8 cellular contexts compared by ENCODE assay signal in genomic region chr12:111399741-111400404, GRCh38. TPM values are rescaled to one million over a fixed set of nuclear protein-coding genes. Genes with fewer than 3 reads are reported as not detected.
A peak's percentile ranks its signal among the peaks of the same experiment; 100 is the strongest.
DNase-seq lines count a peak whose midpoint lies in the region; ATAC-seq and TF ChIP-seq lines count a peak whose summit lies in the region.
"Not testable (repeated sequence)": the region's sequence is repeated elsewhere in the genome, so short reads cannot be mapped to it uniquely, and the experiment has no call there.

No MANE protein-coding gene starts in this region.

- H3K4me3 Mint-ChIP-seq in T-helper 2 cell treated with Interferon-gamma antibody and Interleukin-4, amounts not matched to agents 5 μg/mL and 100 μg/mL, for 36 hours; glutamatergic neuron (ENCODE audit: unreplicated experiment): not testable (repeated sequence)
- H3K4me3 Mint-ChIP-seq in activated T-cell treated with anti-CD3 and anti-CD28 coated beads, Interleukin-2, amount 50 U/mL, for 4 hours = peak overlapping the region; percentile 16
- H3K4me3 Mint-ChIP-seq in activated naive CD8-positive, alpha-beta T cell treated with anti-CD3 and anti-CD28 coated beads, Interleukin-2, amount 50 U/mL, for 24 hours = peak overlapping the region; percentile 2
- H3K4me3 Mint-ChIP-seq in natural killer cell treated with Interleukin-12 subunit alpha and Interleukin-12 subunit beta and Interleukin-15 and Interleukin-18, amount 100 ng/mL, for 72 hours = peak overlapping the region; percentile 38

- H2AK5ac ChIP-seq in IMR-90 (ENCODE audit: low read depth, low read length) = peak overlapping the region; percentile 78; the same call in 1 of the 2 replicates

- not testable (repeated sequence) for H3K4me3 ChIP-seq in BLaER1 treated with 17β-estradiol and CSF1 and Interleukin-3, amounts not matched to agents 10 nM and 100 nM; IMR-90 (ENCODE audit: insufficient read depth, low read depth, low read length); subcutaneous abdominal adipose tissue (ENCODE audit: low read depth in 1 of 5, low read length in 5 of 5)

- H3K27me3 ChIP-seq in BLaER1 treated with 17β-estradiol and CSF1 and Interleukin-3, amounts not matched to agents 10 nM and 100 nM; IMR-90 (ENCODE audit: control insufficient read depth, insufficient read depth, low read length); subcutaneous abdominal adipose tissue (ENCODE audit: control insufficient read depth in 5 of 5, insufficient read depth in 4 of 5, low read length in 5 of 5): not testable (repeated sequence)

- H3K4me1 Mint-ChIP-seq in T-helper 2 cell treated with Interferon-gamma antibody and Interleukin-4, amounts not matched to agents 5 μg/mL and 100 μg/mL, for 36 hours (ENCODE audit: low read depth) = peaks cover 46% of the 10 kb centered on the region
- H3K4me1 Mint-ChIP-seq in activated T-cell treated with anti-CD3 and anti-CD28 coated beads, Interleukin-2, amount 50 U/mL, for 4 hours (ENCODE audit: low read depth) = peaks cover 44% of the 10 kb centered on the region
- peaks cover 65% of the 10 kb centered on the region for H3K4me1 Mint-ChIP-seq in activated naive CD8-positive, alpha-beta T cell treated with anti-CD3 and anti-CD28 coated beads, Interleukin-2, amount 50 U/mL, for 24 hours
- not testable (repeated sequence) for H3K4me1 Mint-ChIP-seq in glutamatergic neuron (ENCODE audit: low read depth, unreplicated experiment)
- H3K4me1 Mint-ChIP-seq in natural killer cell treated with Interleukin-12 subunit alpha and Interleukin-12 subunit beta and Interleukin-15 and Interleukin-18, amount 100 ng/mL, for 72 hours (ENCODE audit: low read depth in 2 of 2) = peaks cover 39 to 45% of the 10 kb centered on the region in 2 donors

- peak overlapping the region; percentile 39 for H3K4ac ChIP-seq in IMR-90 (ENCODE audit: low read depth, low read length)

- dilution Hi-C loops in IMR-90 (cut with HindIII; ENCODE audit: low sequenced_read_pairs, unreplicated experiment) = not testable (repeated sequence)

- WGBS in IMR-90 (ENCODE audit: extremely low coverage in 2 of 2, insufficient read length in 1 of 2), 2 experiments = 91% methylated on average over 6 of the region's 9 CpGs; no CpG with 5 or more reads in 1 of the 2 experiments

- not testable (repeated sequence) for BruUV-seq in IMR-90 (replicated peaks; lab: Mats Ljungman, UMichigan)

- H4K5ac ChIP-seq in IMR-90 (ENCODE audit: low read depth, low read length) = not testable (repeated sequence)

- not testable (repeated sequence) for H2AK9ac ChIP-seq in IMR-90 (replicated peaks; ENCODE audit: low read depth, low read length, poor library complexity)

- H3K27ac ChIP-seq in BLaER1 treated with 17β-estradiol and CSF1 and Interleukin-3, amounts not matched to agents 10 nM and 100 nM = peak overlapping the region; percentile 53 to 90 (median 71); a peak in 21 of 22 replicates
- not testable (repeated sequence) for H3K27ac ChIP-seq in IMR-90 (ENCODE audit: insufficient read depth, low read length)
- peak overlapping the region; percentile 75 for H3K27ac ChIP-seq in subcutaneous abdominal adipose tissue (ENCODE audit: low read depth, low read length)

- not testable (repeated sequence) for H3K27me3 Mint-ChIP-seq in T-helper 2 cell treated with Interferon-gamma antibody and Interleukin-4, amounts not matched to agents 5 μg/mL and 100 μg/mL, for 36 hours (ENCODE audit: low read depth); activated T-cell treated with anti-CD3 and anti-CD28 coated beads, Interleukin-2, amount 50 U/mL, for 4 hours (ENCODE audit: low read depth); activated naive CD8-positive, alpha-beta T cell treated with anti-CD3 and anti-CD28 coated beads, Interleukin-2, amount 50 U/mL, for 24 hours; glutamatergic neuron (ENCODE audit: unreplicated experiment)
- H3K27me3 Mint-ChIP-seq in natural killer cell treated with Interleukin-12 subunit alpha and Interleukin-12 subunit beta and Interleukin-15 and Interleukin-18, amount 100 ng/mL, for 72 hours = peaks cover 17 to 22% of the 10 kb centered on the region in 2 donors

- in situ Hi-C loops in IMR-90 (cut with MboI; ENCODE audit: low sequenced_read_pairs) = not testable (repeated sequence)

- H3K4me1 ChIP-seq in BLaER1 treated with 17β-estradiol and CSF1 and Interleukin-3, amounts not matched to agents 10 nM and 100 nM = peaks cover 59 to 96% (median 75%) of the 10 kb centered on the region in 10 experiments
- not testable (repeated sequence) for H3K4me1 ChIP-seq in IMR-90 (ENCODE audit: control insufficient read depth, insufficient read depth, low read length)
- H3K4me1 ChIP-seq in subcutaneous abdominal adipose tissue (ENCODE audit: control insufficient read depth in 5 of 5, insufficient read depth in 5 of 5, low read length in 5 of 5) = peaks cover 10 to 50% (median 27%) of the 10 kb centered on the region in 5 donors

- H3K9me1 ChIP-seq in IMR-90 (ENCODE audit: insufficient read depth, low read length) = not testable (repeated sequence)

- intact Hi-C loops in IMR-90 (cut with micrococcal nuclease) = loop anchor here (5.0 kb wide), 1 partner anchor 272 kb away; no protein-coding TSS in a partner anchor

- not testable (repeated sequence) for H3K14ac ChIP-seq in IMR-90 (replicated peaks; ENCODE audit: low read depth, low read length)

- peak overlapping the region; percentile 30; the same call in 1 of the 2 replicates for H2BK120ac ChIP-seq in IMR-90 (ENCODE audit: low read depth, low read length)

- H3K36me3 Mint-ChIP-seq in T-helper 2 cell treated with Interferon-gamma antibody and Interleukin-4, amounts not matched to agents 5 μg/mL and 100 μg/mL, for 36 hours (ENCODE audit: low read depth); activated T-cell treated with anti-CD3 and anti-CD28 coated beads, Interleukin-2, amount 50 U/mL, for 4 hours (ENCODE audit: insufficient read depth); activated naive CD8-positive, alpha-beta T cell treated with anti-CD3 and anti-CD28 coated beads, Interleukin-2, amount 50 U/mL, for 24 hours (ENCODE audit: low read depth); glutamatergic neuron (ENCODE audit: unreplicated experiment); natural killer cell treated with Interleukin-12 subunit alpha and Interleukin-12 subunit beta and Interleukin-15 and Interleukin-18, amount 100 ng/mL, for 72 hours: not testable (repeated sequence)

- CTCF ChIA-PET in IMR-90 (lab: Yijun Ruan, JAX) = interaction anchor here (0.7 kb wide), 1 partner anchor 45 kb away, joined by 4 read pairs; no protein-coding TSS in a partner anchor

- not testable (repeated sequence) for H3K18ac ChIP-seq in IMR-90 (ENCODE audit: low read depth, low read length)

- H3K9me3 ChIP-seq in BLaER1 treated with 17β-estradiol and CSF1 and Interleukin-3, amounts not matched to agents 10 nM and 100 nM (replicated peaks in 1 of 11); IMR-90 (ENCODE audit: control insufficient read depth, insufficient read depth, low read length); subcutaneous abdominal adipose tissue (ENCODE audit: control insufficient read depth in 5 of 5, low read length in 5 of 5): not testable (repeated sequence)

- H3K4me2 ChIP-seq in BLaER1 treated with 17β-estradiol and CSF1 and Interleukin-3, amounts not matched to agents 10 nM and 100 nM = peak overlapping the region; percentile 31 to 90 (median 83)
- not testable (repeated sequence) for H3K4me2 ChIP-seq in IMR-90 (ENCODE audit: low read depth, low read length)

- not testable (repeated sequence) for DNase-seq in IMR-90; T-helper 2 cell treated with Interferon-gamma antibody and Interleukin-4, amounts not matched to agents 5 μg/mL and 100 μg/mL, for 36 hours (ENCODE audit: low spot score); activated T-cell treated with anti-CD3 and anti-CD28 coated beads, Interleukin-2, amount 50 U/mL, for 4 hours; activated naive CD8-positive, alpha-beta T cell treated with anti-CD3 and anti-CD28 coated beads, Interleukin-2, amount 50 U/mL, for 24 hours; glutamatergic neuron; natural killer cell treated with Interleukin-12 subunit alpha and Interleukin-12 subunit beta and Interleukin-15 and Interleukin-18, amount 100 ng/mL, for 72 hours (ENCODE audit: low spot score)

- H3K9ac ChIP-seq in BLaER1 treated with 17β-estradiol and CSF1 and Interleukin-3, amounts not matched to agents 10 nM and 100 nM = peak overlapping the region in 3 of 11 experiments; percentile 15 to 75 (median 44); a peak in 6 of 22 replicates
- H3K9ac ChIP-seq in IMR-90 (ENCODE audit: low read depth, low read length); subcutaneous abdominal adipose tissue (ENCODE audit: low read length in 5 of 5): not testable (repeated sequence)

- H4K20me1 ChIP-seq in BLaER1 treated with 17β-estradiol and CSF1 and Interleukin-3, amounts not matched to agents 10 nM and 100 nM; IMR-90 (ENCODE audit: insufficient read depth, low read length): not testable (repeated sequence)

- POLR2A ChIA-PET in IMR-90 (lab: Charles Lee; ENCODE audit: unreplicated experiment) = not testable (repeated sequence)

- not testable (repeated sequence) for TF ChIP-seq RAD21 in IMR-90 (IDR thresholded peaks at IDR 0.05; ENCODE audit: low read length)

- H2BK5ac ChIP-seq in IMR-90 (ENCODE audit: low read depth, low read length, poor library complexity, severe bottlenecking) = not testable (repeated sequence)

- H4K91ac ChIP-seq in IMR-90 (ENCODE audit: insufficient read depth, low read depth, low read length) = not testable (repeated sequence)

- not testable (repeated sequence) for H3K36me3 ChIP-seq in BLaER1 treated with 17β-estradiol and CSF1 and Interleukin-3, amounts not matched to agents 10 nM and 100 nM; IMR-90 (ENCODE audit: control insufficient read depth, insufficient read depth, low read length); subcutaneous abdominal adipose tissue (ENCODE audit: control insufficient read depth in 5 of 5, insufficient read depth in 5 of 5, low read length in 5 of 5)

- H2BK15ac ChIP-seq in IMR-90 (ENCODE audit: low read depth, low read length) = not testable (repeated sequence)

- not testable (repeated sequence) for ATAC-seq in IMR-90 (ENCODE audit: low read depth); activated naive CD8-positive, alpha-beta T cell treated with anti-CD3 and anti-CD28 coated beads, Interleukin-2, amount 50 U/mL, for 24 hours; natural killer cell treated with Interleukin-12 subunit alpha and Interleukin-12 subunit beta and Interleukin-15 and Interleukin-18, amount 100 ng/mL, for 72 hours
- ATAC-seq in activated T-cell treated with anti-CD3 and anti-CD28 coated beads, Interleukin-2, amount 50 U/mL, for 4 hours = peak in 1 of 2 donors; percentile 1

- not testable (repeated sequence) for H3K9me3 Mint-ChIP-seq in T-helper 2 cell treated with Interferon-gamma antibody and Interleukin-4, amounts not matched to agents 5 μg/mL and 100 μg/mL, for 36 hours; activated T-cell treated with anti-CD3 and anti-CD28 coated beads, Interleukin-2, amount 50 U/mL, for 4 hours; activated naive CD8-positive, alpha-beta T cell treated with anti-CD3 and anti-CD28 coated beads, Interleukin-2, amount 50 U/mL, for 24 hours; glutamatergic neuron (ENCODE audit: unreplicated experiment); natural killer cell treated with Interleukin-12 subunit alpha and Interleukin-12 subunit beta and Interleukin-15 and Interleukin-18, amount 100 ng/mL, for 72 hours

- not testable (repeated sequence) for TF ChIP-seq CTCF in IMR-90 (conservative IDR thresholded peaks at IDR 0.05; ENCODE audit: low read depth, low read length); glutamatergic neuron (IDR thresholded peaks at IDR 0.05; ENCODE audit: partially characterized antibody, unreplicated experiment)

- peak overlapping the region; percentile 44; the same call in 1 of the 2 replicates for H2BK20ac ChIP-seq in IMR-90 (ENCODE audit: low read depth, low read length)

- not testable (repeated sequence) for H3K23ac ChIP-seq in IMR-90 (ENCODE audit: low read depth, low read length)

- H3K27ac Mint-ChIP-seq in T-helper 2 cell treated with Interferon-gamma antibody and Interleukin-4, amounts not matched to agents 5 μg/mL and 100 μg/mL, for 36 hours = peak overlapping the region; percentile 51
- H3K27ac Mint-ChIP-seq in activated naive CD8-positive, alpha-beta T cell treated with anti-CD3 and anti-CD28 coated beads, Interleukin-2, amount 50 U/mL, for 24 hours = peak overlapping the region; percentile 69
- peak overlapping the region; percentile 66 for H3K27ac Mint-ChIP-seq in glutamatergic neuron (ENCODE audit: unreplicated experiment)
- peak overlapping the region; percentile 19 to 82 for H3K27ac Mint-ChIP-seq in natural killer cell treated with Interleukin-12 subunit alpha and Interleukin-12 subunit beta and Interleukin-15 and Interleukin-18, amount 100 ng/mL, for 72 hours

- not testable (repeated sequence) for TF ChIP-seq POLR2A in IMR-90 (IDR thresholded peaks at IDR 0.05; ENCODE audit: low read depth, low read length)

- not testable (repeated sequence) for H3K79me1 ChIP-seq in IMR-90 (ENCODE audit: low read depth in 1 of 2, low read length in 2 of 2)

- H3K56ac ChIP-seq in IMR-90 (ENCODE audit: extremely low read depth, insufficient read depth, low read length) = not testable (repeated sequence)

- peak overlapping the region in 1 of 2 experiments; percentile 23; a peak in 1 of 4 replicates for H4K8ac ChIP-seq in IMR-90 (ENCODE audit: low read depth in 2 of 2, low read length in 2 of 2)

- not testable (repeated sequence) for H2AFZ ChIP-seq in IMR-90 (replicated peaks; ENCODE audit: low read length, poor library complexity)

RNA-seq across cellular contexts. Expression of gene SH2B3, which starts 5.8 kb away (rescaled TPM):
- total RNA-seq in IMR-90 (2012; rRNA removed) (9.2 and 9.3 TPM in 2 replicates), glutamatergic neuron (ENCODE audit: unreplicated experiment) (18.1 TPM)
- polyA plus RNA-seq in IMR-90 (2012; rRNA removed) = 20.2 and 20.9 TPM in 2 replicates
- 10.1 and 19.4 TPM in 2 replicates for polyA plus RNA-seq in IMR-90 (2012; cell fraction: cytosol; rRNA removed)
- polyA plus RNA-seq in IMR-90 (2012; cell fraction: nucleus; rRNA removed; ENCODE audit: low replicate concordance) = 21.8 and 24.3 TPM in 2 replicates
- total RNA-seq in activated T-cell treated with anti-CD3 and anti-CD28 coated beads, Interleukin-2, amount 50 U/mL, for 4 hours = 10 to 100 TPM; 32.7 to 37.8 (median 35.9) TPM
- total RNA-seq in natural killer cell treated with Interleukin-12 subunit alpha and Interleukin-12 subunit beta and Interleukin-15 and Interleukin-18, amount 100 ng/mL, for 72 hours = 10 to 100 TPM in 1 of 2 donors, 1 to 10 TPM in 1; 10.0 to 12.2 TPM

RNA-seq across cellular contexts. Expression of gene PHETA1, which starts 31.0 kb away (rescaled TPM):
- total RNA-seq in IMR-90 (2012; rRNA removed) (3.1 and 3.2 TPM in 2 replicates), glutamatergic neuron (ENCODE audit: unreplicated experiment) (33.2 TPM)
- polyA plus RNA-seq in IMR-90 (2012; rRNA removed) = 6.6 and 7.1 TPM in 2 replicates
- 8.6 and 15.3 TPM in 2 replicates for polyA plus RNA-seq in IMR-90 (2012; cell fraction: cytosol; rRNA removed)
- 8.3 and 19.7 TPM in 2 replicates for polyA plus RNA-seq in IMR-90 (2012; cell fraction: nucleus; rRNA removed; ENCODE audit: low replicate concordance)
- 1 to 10 TPM; 1.3 to 3.3 (median 1.8) TPM for total RNA-seq in activated T-cell treated with anti-CD3 and anti-CD28 coated beads, Interleukin-2, amount 50 U/mL, for 4 hours
- 1 to 10 TPM; 2.1 to 2.2 TPM for total RNA-seq in natural killer cell treated with Interleukin-12 subunit alpha and Interleukin-12 subunit beta and Interleukin-15 and Interleukin-18, amount 100 ng/mL, for 72 hours
